In the genomic region with DNA sequence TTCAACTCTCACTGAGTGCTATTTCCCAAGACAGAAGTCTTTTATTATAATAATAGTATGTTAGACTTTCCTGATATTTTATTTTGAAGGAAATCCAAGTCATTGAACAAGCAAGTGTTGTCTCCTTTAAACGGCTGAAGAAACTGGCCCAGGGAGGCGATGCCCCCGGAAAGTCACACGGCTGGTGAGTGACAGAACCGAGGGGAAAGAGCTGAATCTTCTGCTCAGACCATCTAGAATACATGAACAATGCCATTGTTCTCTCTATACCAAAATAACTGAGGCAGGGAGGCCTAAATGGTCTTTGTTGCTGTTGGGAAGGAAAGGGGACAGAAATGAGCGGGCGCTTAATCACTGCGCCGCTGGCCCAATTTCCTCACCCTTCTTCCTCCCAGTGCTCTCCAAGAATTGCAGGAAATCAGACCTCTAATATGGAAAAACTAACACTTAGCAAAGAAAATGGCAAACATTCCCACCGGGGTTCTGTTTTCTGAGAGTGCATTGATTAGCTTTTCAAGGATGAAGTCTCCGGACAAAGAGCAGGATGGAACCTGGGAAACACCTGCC, we compare ENCODE assay signal across 20 cellular contexts.
"Had no signal": no experiment of that assay in that cellular context is flagged by ENCODE, and none has a peak within 500 bp of the region (broad histone marks: within the 10 kb centered on the region; RNA-seq: fewer than 3 reads in every experiment).

No MANE protein-coding gene starts in this region.

- H3K4me3 Mint-ChIP-seq: activated naive CD4-positive, alpha-beta T cell treated with anti-CD3 and anti-CD28 coated beads, Interleukin-2, amount 50 U/mL, for 24 hours; brain; immature natural killer cell; neural crest cell had no signal

- H3K9me3 ChIP-seq: mucosa of descending colon, spleen, transverse colon had no signal

- H3K27ac ChIP-seq: hepatocyte, spleen, transverse colon, WERI-Rb-1 had no signal

- H3K27me3 ChIP-seq: hepatocyte, spleen, transverse colon had no signal

- H3K4me1 Mint-ChIP-seq: activated naive CD4-positive, alpha-beta T cell treated with anti-CD3 and anti-CD28 coated beads, Interleukin-2, amount 50 U/mL, for 24 hours; immature natural killer cell had no signal

- H3K9me3 Mint-ChIP-seq: activated naive CD4-positive, alpha-beta T cell treated with anti-CD3 and anti-CD28 coated beads, Interleukin-2, amount 50 U/mL, for 24 hours; brain; immature natural killer cell; neural crest cell had no signal

- H3K4me3 ChIP-seq: hepatocyte, mucosa of descending colon, spleen, transverse colon had no signal

- H3K36me3 ChIP-seq: spleen, transverse colon, WERI-Rb-1 had no signal

- H3K27ac Mint-ChIP-seq: activated naive CD4-positive, alpha-beta T cell treated with anti-CD3 and anti-CD28 coated beads, Interleukin-2, amount 50 U/mL, for 24 hours; immature natural killer cell had no signal

- ATAC-seq: left ventricle myocardium superior, mucosa of descending colon, SK-N-SH treated with all-trans-retinoic acid at 6 μM for 48 hours had no signal

- H3K36me3 Mint-ChIP-seq: activated naive CD4-positive, alpha-beta T cell treated with anti-CD3 and anti-CD28 coated beads, Interleukin-2, amount 50 U/mL, for 24 hours; brain had no signal

- DNase-seq: activated CD4-positive, alpha-beta T cell treated with anti-CD3 and anti-CD28 coated beads, Interleukin-2, amount 50 U/mL, for 1 hour; activated CD4-positive, CD25-positive, alpha-beta regulatory T cell treated with anti-CD3 and anti-CD28 coated beads, Interleukin-2, amount 50 U/mL, for 72 hours; activated gamma-delta T cell treated with Interleukin-2 at 50 U/mL for 16 hours; activated T-cell treated with anti-CD3 and anti-CD28 coated beads, Interleukin-2, amount 50 U/mL, for 1 hour; aorta; foreskin fibroblast; immature natural killer cell; left ventricle myocardium superior; mesendoderm; mucosa of descending colon; spleen; stimulated activated CD4-positive, alpha-beta T cell treated with anti-CD3 and anti-CD28 coated beads, Interleukin-4, amount 100 ng/mL, for 1 hour; stimulated activated naive CD4-positive, alpha-beta T cell; transverse colon; WERI-Rb-1 had no signal

- H3K27me3 Mint-ChIP-seq: activated naive CD4-positive, alpha-beta T cell treated with anti-CD3 and anti-CD28 coated beads, Interleukin-2, amount 50 U/mL, for 24 hours had no signal
